1 cellular context compared by ENCODE assay signal in the genomic region with DNA sequence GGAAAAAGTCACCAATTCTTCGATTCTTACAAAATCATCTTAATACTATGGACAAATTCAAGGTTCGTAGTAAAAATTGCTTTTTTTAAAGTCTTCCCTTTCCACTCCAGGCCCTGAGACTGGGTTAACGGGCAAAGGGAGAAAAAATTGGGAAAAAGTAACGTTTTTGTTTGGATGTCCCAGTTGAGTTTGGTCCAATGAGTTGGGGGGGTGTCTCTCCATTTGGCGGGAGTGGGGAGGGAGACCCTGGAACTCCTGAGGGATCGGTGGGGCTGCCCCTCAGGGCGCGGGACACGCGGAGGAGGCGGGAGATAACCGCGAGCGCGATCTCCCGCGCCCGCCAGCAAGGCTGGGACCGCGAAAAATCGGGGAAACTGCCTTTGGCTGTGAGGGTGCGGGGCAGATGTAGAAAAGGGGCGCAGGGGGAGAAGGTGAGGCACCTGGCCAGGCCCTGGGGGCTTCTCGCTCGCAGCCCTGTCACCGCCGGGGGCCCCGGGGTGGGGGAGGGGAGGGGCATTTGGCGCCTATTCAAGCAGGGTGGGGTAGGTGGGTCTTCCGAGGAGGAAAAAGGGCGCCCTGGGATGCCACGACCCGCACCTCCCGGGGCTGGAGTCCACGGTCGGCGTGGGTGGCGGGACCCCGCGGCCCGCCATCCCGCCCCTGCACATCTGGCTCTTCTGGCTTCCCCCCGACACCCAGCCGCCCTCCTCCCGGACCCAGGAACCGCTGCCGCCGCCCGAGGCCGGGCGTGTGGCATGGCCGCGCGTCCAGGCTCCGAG.
TF ChIP-seq lines count a peak whose summit lies in the region.

No MANE protein-coding gene starts in this region.

TF ChIP-seq in K562, 482 proteins besides CTCF, POLR2A, EP300 and RAD21 (continued from another document):
- TF ChIP-seq, protein P1, sequence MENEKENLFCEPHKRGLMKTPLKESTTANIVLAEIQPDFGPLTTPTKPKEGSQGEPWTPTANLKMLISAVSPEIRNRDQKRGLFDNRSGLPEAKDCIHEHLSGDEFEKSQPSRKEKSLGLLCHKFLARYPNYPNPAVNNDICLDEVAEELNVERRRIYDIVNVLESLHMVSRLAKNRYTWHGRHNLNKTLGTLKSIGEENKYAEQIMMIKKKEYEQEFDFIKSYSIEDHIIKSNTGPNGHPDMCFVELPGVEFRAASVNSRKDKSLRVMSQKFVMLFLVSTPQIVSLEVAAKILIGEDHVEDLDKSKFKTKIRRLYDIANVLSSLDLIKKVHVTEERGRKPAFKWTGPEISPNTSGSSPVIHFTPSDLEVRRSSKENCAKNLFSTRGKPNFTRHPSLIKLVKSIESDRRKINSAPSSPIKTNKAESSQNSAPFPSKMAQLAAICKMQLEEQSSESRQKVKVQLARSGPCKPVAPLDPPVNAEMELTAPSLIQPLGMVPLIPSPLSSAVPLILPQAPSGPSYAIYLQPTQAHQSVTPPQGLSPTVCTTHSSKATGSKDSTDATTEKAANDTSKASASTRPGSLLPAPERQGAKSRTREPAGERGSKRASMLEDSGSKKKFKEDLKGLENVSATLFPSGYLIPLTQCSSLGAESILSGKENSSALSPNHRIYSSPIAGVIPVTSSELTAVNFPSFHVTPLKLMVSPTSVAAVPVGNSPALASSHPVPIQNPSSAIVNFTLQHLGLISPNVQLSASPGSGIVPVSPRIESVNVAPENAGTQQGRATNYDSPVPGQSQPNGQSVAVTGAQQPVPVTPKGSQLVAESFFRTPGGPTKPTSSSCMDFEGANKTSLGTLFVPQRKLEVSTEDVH (IDR thresholded peaks at IDR 0.05; ENCODE audit: low read depth, partially characterized antibody), result peak; percentile 56
- TF ChIP-seq, protein P2, sequence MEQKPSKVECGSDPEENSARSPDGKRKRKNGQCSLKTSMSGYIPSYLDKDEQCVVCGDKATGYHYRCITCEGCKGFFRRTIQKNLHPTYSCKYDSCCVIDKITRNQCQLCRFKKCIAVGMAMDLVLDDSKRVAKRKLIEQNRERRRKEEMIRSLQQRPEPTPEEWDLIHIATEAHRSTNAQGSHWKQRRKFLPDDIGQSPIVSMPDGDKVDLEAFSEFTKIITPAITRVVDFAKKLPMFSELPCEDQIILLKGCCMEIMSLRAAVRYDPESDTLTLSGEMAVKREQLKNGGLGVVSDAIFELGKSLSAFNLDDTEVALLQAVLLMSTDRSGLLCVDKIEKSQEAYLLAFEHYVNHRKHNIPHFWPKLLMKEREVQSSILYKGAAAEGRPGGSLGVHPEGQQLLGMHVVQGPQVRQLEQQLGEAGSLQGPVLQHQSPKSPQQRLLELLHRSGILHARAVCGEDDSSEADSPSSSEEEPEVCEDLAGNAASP (IDR thresholded peaks at IDR 0.05), result no peak
- 0 out of 2 replicates have a peak, but pooled peaks have one; percentile 23 for TF ChIP-seq SMARCE1 (IDR thresholded peaks at IDR 0.05)
- peak in 1 of 2 experiments; percentile 59; a peak in 1 of 4 replicates for TF ChIP-seq TEAD1 (CRISPR knock-in tag; IDR thresholded peaks at IDR 0.05)
- TF ChIP-seq EP400 (IDR thresholded peaks at IDR 0.05), result peak; percentile 7
- 0 out of 2 replicates have a peak, but pooled peaks have one; percentile 30 for TF ChIP-seq NFRKB (IDR thresholded peaks at IDR 0.05; ENCODE audit: low read depth)
- peak; percentile 47 for TF ChIP-seq HMGN3 (IDR thresholded peaks at IDR 0.05; ENCODE audit: borderline replicate concordance, extremely low read depth, insufficient read length, low read depth, low read length)
- TF ChIP-seq CAMTA2 (CRISPR knock-in tag; conservative IDR thresholded peaks at IDR 0.05), result no peak
- TF ChIP-seq NCOA1 (IDR thresholded peaks at IDR 0.05; ENCODE audit: low read depth), result no peak; the same call in 1 of the 2 replicates
- peak; percentile 24 for TF ChIP-seq NEUROD1 (IDR thresholded peaks at IDR 0.05; ENCODE audit: borderline replicate concordance, low read depth, low read length, partially characterized antibody)
- TF ChIP-seq, protein P3, sequence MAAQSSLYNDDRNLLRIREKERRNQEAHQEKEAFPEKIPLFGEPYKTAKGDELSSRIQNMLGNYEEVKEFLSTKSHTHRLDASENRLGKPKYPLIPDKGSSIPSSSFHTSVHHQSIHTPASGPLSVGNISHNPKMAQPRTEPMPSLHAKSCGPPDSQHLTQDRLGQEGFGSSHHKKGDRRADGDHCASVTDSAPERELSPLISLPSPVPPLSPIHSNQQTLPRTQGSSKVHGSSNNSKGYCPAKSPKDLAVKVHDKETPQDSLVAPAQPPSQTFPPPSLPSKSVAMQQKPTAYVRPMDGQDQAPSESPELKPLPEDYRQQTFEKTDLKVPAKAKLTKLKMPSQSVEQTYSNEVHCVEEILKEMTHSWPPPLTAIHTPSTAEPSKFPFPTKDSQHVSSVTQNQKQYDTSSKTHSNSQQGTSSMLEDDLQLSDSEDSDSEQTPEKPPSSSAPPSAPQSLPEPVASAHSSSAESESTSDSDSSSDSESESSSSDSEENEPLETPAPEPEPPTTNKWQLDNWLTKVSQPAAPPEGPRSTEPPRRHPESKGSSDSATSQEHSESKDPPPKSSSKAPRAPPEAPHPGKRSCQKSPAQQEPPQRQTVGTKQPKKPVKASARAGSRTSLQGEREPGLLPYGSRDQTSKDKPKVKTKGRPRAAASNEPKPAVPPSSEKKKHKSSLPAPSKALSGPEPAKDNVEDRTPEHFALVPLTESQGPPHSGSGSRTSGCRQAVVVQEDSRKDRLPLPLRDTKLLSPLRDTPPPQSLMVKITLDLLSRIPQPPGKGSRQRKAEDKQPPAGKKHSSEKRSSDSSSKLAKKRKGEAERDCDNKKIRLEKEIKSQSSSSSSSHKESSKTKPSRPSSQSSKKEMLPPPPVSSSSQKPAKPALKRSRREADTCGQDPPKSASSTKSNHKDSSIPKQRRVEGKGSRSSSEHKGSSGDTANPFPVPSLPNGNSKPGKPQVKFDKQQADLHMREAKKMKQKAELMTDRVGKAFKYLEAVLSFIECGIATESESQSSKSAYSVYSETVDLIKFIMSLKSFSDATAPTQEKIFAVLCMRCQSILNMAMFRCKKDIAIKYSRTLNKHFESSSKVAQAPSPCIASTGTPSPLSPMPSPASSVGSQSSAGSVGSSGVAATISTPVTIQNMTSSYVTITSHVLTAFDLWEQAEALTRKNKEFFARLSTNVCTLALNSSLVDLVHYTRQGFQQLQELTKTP (IDR thresholded peaks at IDR 0.05; ENCODE audit: low read depth in 1 of 2, partially characterized antibody in 2 of 2), result peak in 1 of 2 experiments; percentile 27
- TF ChIP-seq, protein P4, sequence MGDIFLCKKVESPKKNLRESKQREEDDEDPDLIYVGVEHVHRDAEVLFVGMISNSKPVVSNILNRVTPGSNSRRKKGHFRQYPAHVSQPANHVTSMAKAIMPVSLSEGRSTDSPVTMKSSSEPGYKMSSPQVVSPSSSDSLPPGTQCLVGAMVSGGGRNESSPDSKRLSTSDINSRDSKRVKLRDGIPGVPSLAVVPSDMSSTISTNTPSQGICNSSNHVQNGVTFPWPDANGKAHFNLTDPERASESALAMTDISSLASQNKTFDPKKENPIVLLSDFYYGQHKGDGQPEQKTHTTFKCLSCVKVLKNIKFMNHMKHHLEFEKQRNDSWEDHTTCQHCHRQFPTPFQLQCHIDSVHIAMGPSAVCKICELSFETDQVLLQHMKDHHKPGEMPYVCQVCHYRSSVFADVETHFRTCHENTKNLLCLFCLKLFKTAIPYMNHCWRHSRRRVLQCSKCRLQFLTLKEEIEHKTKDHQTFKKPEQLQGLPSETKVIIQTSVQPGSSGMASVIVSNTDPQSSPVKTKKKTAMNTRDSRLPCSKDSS (IDR thresholded peaks at IDR 0.05; ENCODE audit: low read depth, partially characterized antibody), result no peak
- no peak for TF ChIP-seq EHMT2 (IDR thresholded peaks at IDR 0.05)
- TF ChIP-seq, protein P5, sequence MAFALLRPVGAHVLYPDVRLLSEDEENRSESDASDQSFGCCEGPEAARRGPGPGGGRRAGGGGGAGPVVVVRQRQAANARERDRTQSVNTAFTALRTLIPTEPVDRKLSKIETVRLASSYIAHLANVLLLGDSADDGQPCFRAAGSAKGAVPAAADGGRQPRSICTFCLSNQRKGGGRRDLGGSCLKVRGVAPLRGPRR (CRISPR knock-in tag; IDR thresholded peaks at IDR 0.05), result no peak
- TF ChIP-seq, protein P6, sequence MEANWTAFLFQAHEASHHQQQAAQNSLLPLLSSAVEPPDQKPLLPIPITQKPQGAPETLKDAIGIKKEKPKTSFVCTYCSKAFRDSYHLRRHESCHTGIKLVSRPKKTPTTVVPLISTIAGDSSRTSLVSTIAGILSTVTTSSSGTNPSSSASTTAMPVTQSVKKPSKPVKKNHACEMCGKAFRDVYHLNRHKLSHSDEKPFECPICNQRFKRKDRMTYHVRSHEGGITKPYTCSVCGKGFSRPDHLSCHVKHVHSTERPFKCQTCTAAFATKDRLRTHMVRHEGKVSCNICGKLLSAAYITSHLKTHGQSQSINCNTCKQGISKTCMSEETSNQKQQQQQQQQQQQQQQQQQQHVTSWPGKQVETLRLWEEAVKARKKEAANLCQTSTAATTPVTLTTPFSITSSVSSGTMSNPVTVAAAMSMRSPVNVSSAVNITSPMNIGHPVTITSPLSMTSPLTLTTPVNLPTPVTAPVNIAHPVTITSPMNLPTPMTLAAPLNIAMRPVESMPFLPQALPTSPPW (CRISPR knock-in tag; IDR thresholded peaks at IDR 0.05), result peak; percentile 6; the same call in 1 of the 2 replicates
- peak; percentile 76 for TF ChIP-seq HNRNPK (IDR thresholded peaks at IDR 0.05; ENCODE audit: low read depth, low read length, poor library complexity, severe bottlenecking)
- TF ChIP-seq RBM22 (IDR thresholded peaks at IDR 0.05; ENCODE audit: low read depth, low read length, poor library complexity, severe bottlenecking), result peak; percentile 80
- 0 out of 2 replicates have a peak, but pooled peaks have one; percentile 58 for TF ChIP-seq ZC3H4 (CRISPR knock-in tag; IDR thresholded peaks at IDR 0.05; ENCODE audit: borderline replicate concordance)
- TF ChIP-seq SETDB1 (IDR thresholded peaks at IDR 0.05; ENCODE audit: low read length), result no peak
- TF ChIP-seq, protein P7, sequence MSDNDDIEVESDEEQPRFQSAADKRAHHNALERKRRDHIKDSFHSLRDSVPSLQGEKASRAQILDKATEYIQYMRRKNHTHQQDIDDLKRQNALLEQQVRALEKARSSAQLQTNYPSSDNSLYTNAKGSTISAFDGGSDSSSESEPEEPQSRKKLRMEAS (CRISPR knock-in tag; IDR thresholded peaks at IDR 0.05), result 0 out of 2 replicates have a peak, but pooled peaks have one; percentile 13
- peak; percentile 86 for TF ChIP-seq PCBP2 (IDR thresholded peaks at IDR 0.05; ENCODE audit: low read depth, low read length, poor library complexity, severe bottlenecking)
- TF ChIP-seq L3MBTL2 (IDR thresholded peaks at IDR 0.05), result 0 out of 2 replicates have a peak, but pooled peaks have one; percentile 10
- peak; percentile 68; the same call in 1 of the 2 replicates for TF ChIP-seq MYC (IDR thresholded peaks at IDR 0.05; ENCODE audit: low read depth, low read length)
- no peak for TF ChIP-seq MYC (CRISPR knock-in tag; IDR thresholded peaks at IDR 0.05; ENCODE audit: borderline replicate concordance, low read depth)
- TF ChIP-seq E2F3 (CRISPR knock-in tag; IDR thresholded peaks at IDR 0.05), result peak; percentile 90
- no peak for TF ChIP-seq LCOR (CRISPR knock-in tag; IDR thresholded peaks at IDR 0.05)
- TF ChIP-seq ZNF695 (CRISPR knock-in tag; IDR thresholded peaks at IDR 0.05), result no peak
- no peak for TF ChIP-seq ZNF644 (tag; IDR thresholded peaks at IDR 0.05; ENCODE audit: low read depth)
- no peak for TF ChIP-seq ZNF41 (CRISPR knock-in tag; conservative IDR thresholded peaks at IDR 0.05)
- no peak for TF ChIP-seq SMARCA5 (IDR thresholded peaks at IDR 0.05)
- TF ChIP-seq ELF2 (CRISPR knock-in tag; IDR thresholded peaks at IDR 0.05), result peak; percentile 61; the same call in 1 of the 2 replicates
- TF ChIP-seq PTTG1 (tag; IDR thresholded peaks at IDR 0.05; ENCODE audit: low read depth), result no peak
- TF ChIP-seq, protein P8, sequence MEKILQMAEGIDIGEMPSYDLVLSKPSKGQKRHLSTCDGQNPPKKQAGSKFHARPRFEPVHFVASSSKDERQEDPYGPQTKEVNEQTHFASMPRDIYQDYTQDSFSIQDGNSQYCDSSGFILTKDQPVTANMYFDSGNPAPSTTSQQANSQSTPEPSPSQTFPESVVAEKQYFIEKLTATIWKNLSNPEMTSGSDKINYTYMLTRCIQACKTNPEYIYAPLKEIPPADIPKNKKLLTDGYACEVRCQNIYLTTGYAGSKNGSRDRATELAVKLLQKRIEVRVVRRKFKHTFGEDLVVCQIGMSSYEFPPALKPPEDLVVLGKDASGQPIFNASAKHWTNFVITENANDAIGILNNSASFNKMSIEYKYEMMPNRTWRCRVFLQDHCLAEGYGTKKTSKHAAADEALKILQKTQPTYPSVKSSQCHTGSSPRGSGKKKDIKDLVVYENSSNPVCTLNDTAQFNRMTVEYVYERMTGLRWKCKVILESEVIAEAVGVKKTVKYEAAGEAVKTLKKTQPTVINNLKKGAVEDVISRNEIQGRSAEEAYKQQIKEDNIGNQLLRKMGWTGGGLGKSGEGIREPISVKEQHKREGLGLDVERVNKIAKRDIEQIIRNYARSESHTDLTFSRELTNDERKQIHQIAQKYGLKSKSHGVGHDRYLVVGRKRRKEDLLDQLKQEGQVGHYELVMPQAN (IDR thresholded peaks at IDR 0.05; ENCODE audit: borderline replicate concordance), result peak; percentile 51; the same call in 1 of the 2 replicates
- TF ChIP-seq, protein P9, sequence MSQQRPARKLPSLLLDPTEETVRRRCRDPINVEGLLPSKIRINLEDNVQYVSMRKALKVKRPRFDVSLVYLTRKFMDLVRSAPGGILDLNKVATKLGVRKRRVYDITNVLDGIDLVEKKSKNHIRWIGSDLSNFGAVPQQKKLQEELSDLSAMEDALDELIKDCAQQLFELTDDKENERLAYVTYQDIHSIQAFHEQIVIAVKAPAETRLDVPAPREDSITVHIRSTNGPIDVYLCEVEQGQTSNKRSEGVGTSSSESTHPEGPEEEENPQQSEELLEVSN (IDR thresholded peaks at IDR 0.05; ENCODE audit: borderline replicate concordance in 1 of 2, extremely low read depth in 1 of 2, insufficient read depth in 1 of 2, insufficient read length in 1 of 2, low read depth in 1 of 2, low read length in 1 of 2, poor library complexity in 1 of 2, severe bottlenecking in 1 of 2), result peak; percentile 64 to 89
- no peak for TF ChIP-seq CBFA2T3 (IDR thresholded peaks at IDR 0.05)
- TF ChIP-seq ZKSCAN1 (IDR thresholded peaks at IDR 0.05; ENCODE audit: low read depth, low read length), result no peak
- no peak for TF ChIP-seq LEF1 (IDR thresholded peaks at IDR 0.05)
- TF ChIP-seq MECOM (CRISPR knock-in tag; IDR thresholded peaks at IDR 0.05), result no peak
- peak; percentile 56 for TF ChIP-seq EGR1 (conservative IDR thresholded peaks at IDR 0.05)
- no peak for TF ChIP-seq ZFP36 (IDR thresholded peaks at IDR 0.05; ENCODE audit: low read depth, low read length, partially characterized antibody)
- peak in 2 of 3 experiments; percentile 7 to 38 for TF ChIP-seq YY1 (IDR thresholded peaks at IDR 0.05; ENCODE audit: borderline replicate concordance in 1 of 3, control insufficient read depth in 1 of 3, extremely low read depth in 1 of 3, insufficient read depth in 3 of 3, insufficient read length in 1 of 3, insufficient replicate concordance in 2 of 3, low read depth in 1 of 3, low read length in 2 of 3)
- no peak for TF ChIP-seq MTA1 (IDR thresholded peaks at IDR 0.05; ENCODE audit: borderline replicate concordance)
- TF ChIP-seq ZSCAN29 (IDR thresholded peaks at IDR 0.05), result 0 out of 2 replicates have a peak, but pooled peaks have one; percentile 18
- TF ChIP-seq ZFX (CRISPR knock-in tag; IDR thresholded peaks at IDR 0.05), result no peak
